In genomic region chr3:45872569-45872968, GRCh38 we compare ENCODE assay signal across 21 cellular contexts. TPM values are rescaled to one million over a fixed set of nuclear protein-coding genes. Genes with fewer than 3 reads are reported as not detected.
DNase-seq lines count a peak whose midpoint lies in the region; ATAC-seq, FAIRE-seq and TF ChIP-seq lines count a peak whose summit lies in the region.
"Had no signal": no experiment of that assay in that cellular context is flagged by ENCODE, and none has a peak within 500 bp of the region (broad histone marks: within the 10 kb centered on the region; RNA-seq: fewer than 3 reads in every experiment).

No MANE protein-coding gene starts in this region.

- no peak overlapping the region for H3K9ac ChIP-seq in H1 (replicated peaks in 1 of 4; ENCODE audit: extremely low read depth in 1 of 4, low read depth in 3 of 4, low read length in 3 of 4)
- H3K9ac ChIP-seq: BLaER1 had no signal

- no peaks in the 10 kb centered on the region for H3K9me3 Mint-ChIP-seq in type B pancreatic cell
- peaks cover 4 to 5% of the 10 kb centered on the region in 2 donors for H3K9me3 Mint-ChIP-seq in activated T-cell treated with anti-CD3 and anti-CD28 coated beads, Interleukin-2, amount 50 U/mL, for 72 hours
- H3K9me3 Mint-ChIP-seq: HFFc6 had no signal

- no peak overlapping the region for H2BK20ac ChIP-seq in H1 (ENCODE audit: low read length)

- H3K79me2 ChIP-seq in OCI-LY7 (ENCODE audit: insufficient read depth, low read depth, low read length) (no peaks in the 10 kb centered on the region), H1 (ENCODE audit: control insufficient read depth in 1 of 2, insufficient read depth in 2 of 2, low read length in 2 of 2) (no peaks in the 10 kb centered on the region)

- no peaks in the 10 kb centered on the region for H3K4me1 Mint-ChIP-seq in type B pancreatic cell (ENCODE audit: unreplicated experiment)
- H3K4me1 Mint-ChIP-seq in activated T-cell treated with anti-CD3 and anti-CD28 coated beads, Interleukin-2, amount 50 U/mL, for 72 hours (ENCODE audit: low read depth): peaks cover 32% of the 10 kb centered on the region

- no peak overlapping the region for H3K56ac ChIP-seq in H1 (replicated peaks; ENCODE audit: insufficient read length, low read depth, low read length)

- no peak overlapping the region for H4K8ac ChIP-seq in H1 (ENCODE audit: extremely low read depth, insufficient read depth, low read length)

- no peaks in the 10 kb centered on the region; the same call in 1 of the 2 replicates for H3K79me1 ChIP-seq in H1 (ENCODE audit: low read depth, low read length)

- peak; percentile 44 for DNase-seq in Jurkat, Clone E6-1 (ENCODE audit: low read depth, low spot score)
- no peak for DNase-seq in OCI-LY7 (ENCODE audit: low spot score)
- DNase-seq in H1 (ENCODE audit: low read depth in 1 of 2, low spot score in 2 of 2): no peak
- DNase-seq in type B pancreatic cell (ENCODE audit: extremely low spot score, unreplicated experiment): no peak
- DNase-seq in activated T-cell treated with anti-CD3 and anti-CD28 coated beads, Interleukin-2, amount 50 U/mL, for 72 hours: no peak
- no peak for DNase-seq in NCI-H1436 treated with DMSO at 0.1 percent for 48 hours (lab: John Stamatoyannopoulos, UW)
- no peak for DNase-seq in head of caudate nucleus
- no peak for DNase-seq in DMS 273 (lab: John Stamatoyannopoulos, UW; ENCODE audit: unreplicated experiment)
- DNase-seq: Caco-2; CD8-positive, alpha-beta memory T cell; DMS53; HCEC 1CT; HFFc6; IMR-90; KG1 had no signal

- H3K23ac ChIP-seq in H1 (ENCODE audit: insufficient read length): no peak overlapping the region

- POLR2A ChIA-PET in OCI-LY7 (lab: Charles Lee) (no interaction called here), H1 (lab: Charles Lee; ENCODE audit: partially characterized antibody) (interaction anchor here (0.7 kb wide), 1 partner anchor 374 kb away, joined by 3 read pairs; no protein-coding TSS in a partner anchor)

- intact Hi-C loops in OCI-LY7 (cut with micrococcal nuclease; ENCODE audit: unreplicated experiment): no loop called here
- intact Hi-C loops in head of caudate nucleus (cut with DNase I): no loop called here

- no peak overlapping the region for H2BK120ac ChIP-seq in H1 (replicated peaks; ENCODE audit: low read depth, low read length)

- no peak overlapping the region for H2BK12ac ChIP-seq in H1 (ENCODE audit: low read depth, low read length)

- 0 out of 2 replicates have a peak overlapping the region, but pooled peaks have one; percentile 20 for H2AFZ ChIP-seq in OCI-LY7 (ENCODE audit: low read length)
- H2AFZ ChIP-seq in H1 (ENCODE audit: low read length): 0 out of 2 replicates have a peak overlapping the region, but pooled peaks have one; percentile 60

- no peak overlapping the region for H3K14ac ChIP-seq in H1 (ENCODE audit: insufficient read length)

- no peak overlapping the region for H2AK5ac ChIP-seq in H1 (ENCODE audit: low read depth, low read length)

- H3K4me1 ChIP-seq in OCI-LY7 (ENCODE audit: insufficient read depth, low read length, poor library complexity, severe bottlenecking) (no peaks in the 10 kb centered on the region), H1 (replicated peaks in 1 of 4; ENCODE audit: control insufficient read depth in 3 of 4, insufficient read depth in 4 of 4, low read length in 3 of 4) (peaks cover 0 to 4% (median 2%) of the 10 kb centered on the region in 4 experiments; a peak in 2 of 7 replicates)
- H3K4me1 ChIP-seq: A549, BLaER1, Caco-2 had no signal

- no peaks in the 10 kb centered on the region for H3K9me2 ChIP-seq in OCI-LY7 (ENCODE audit: insufficient read depth, low read length)

- no peak overlapping the region for H3K4ac ChIP-seq in H1 (replicated peaks; ENCODE audit: insufficient read length, low read depth, low read length)

- no peak overlapping the region for H2BK5ac ChIP-seq in H1 (ENCODE audit: low read depth, low read length)

- no peaks in the 10 kb centered on the region for H3K23me2 ChIP-seq in H1 (ENCODE audit: low read depth, low read length)

- H3K4me3 Mint-ChIP-seq in type B pancreatic cell: no peak overlapping the region
- no peak overlapping the region for H3K4me3 Mint-ChIP-seq in activated T-cell treated with anti-CD3 and anti-CD28 coated beads, Interleukin-2, amount 50 U/mL, for 72 hours
- H3K4me3 Mint-ChIP-seq: HFFc6 had no signal

- WGBS in H1 (ENCODE audit: extremely low coverage in 1 of 2, insufficient coverage in 1 of 2, insufficient read length in 1 of 2, insufficient replicate concordance in 2 of 2, low coverage in 1 of 2, low lambda C conversion rate in 2 of 2, missing lambda C conversion rate in 1 of 2), 2 experiments: 81% methylated on average over 2 of the region's 2 CpGs; no CpG with 5 or more reads in 1 of the 2 experiments

- 0 out of 7 replicates have a peak, but pooled peaks cover 0 to 3% (median 0%) of the 10 kb centered on the region in 4 experiments for H3K27me3 ChIP-seq in H1 (replicated peaks in 1 of 4; ENCODE audit: control insufficient read depth in 3 of 4, extremely low read depth in 1 of 4, insufficient read depth in 3 of 4, low read length in 3 of 4)
- H3K27me3 ChIP-seq: BLaER1 had no signal

- TF ChIP-seq CTCF in OCI-LY7 (conservative IDR thresholded peaks at IDR 0.05; ENCODE audit: low read length): no peak
- no peak for TF ChIP-seq CTCF in H1 (IDR thresholded peaks at IDR 0.05; ENCODE audit: control extremely low read depth in 1 of 3, insufficient read depth in 1 of 3, low read depth in 1 of 3, low read length in 3 of 3)
- no peak for TF ChIP-seq CTCF in type B pancreatic cell (conservative IDR thresholded peaks at IDR 0.05)

- no peak overlapping the region for H2BK15ac ChIP-seq in H1 (ENCODE audit: low read length)

- H3K36me3 Mint-ChIP-seq in type B pancreatic cell: no peaks in the 10 kb centered on the region
- peaks cover 6% of the 10 kb centered on the region in 2 donors for H3K36me3 Mint-ChIP-seq in activated T-cell treated with anti-CD3 and anti-CD28 coated beads, Interleukin-2, amount 50 U/mL, for 72 hours (ENCODE audit: insufficient read depth in 2 of 2)

- H4K20me1 ChIP-seq in OCI-LY7 (ENCODE audit: insufficient read depth, low read length) (no peaks in the 10 kb centered on the region), H1 (replicated peaks in 1 of 2; ENCODE audit: control insufficient read depth in 1 of 2, insufficient read depth in 2 of 2, low read length in 2 of 2) (no peaks in the 10 kb centered on the region)
- H4K20me1 ChIP-seq: BLaER1 had no signal

- CTCF ChIA-PET in OCI-LY7 (lab: Charles Lee; ENCODE audit: unreplicated experiment) (no interaction called here), H1 (lab: Charles Lee; ENCODE audit: partially characterized antibody) (interaction anchor here (1.0 to 2.1 kb wide), 2 partner anchors 11 to 28 kb away, joined by 3 to 6 read pairs; no protein-coding TSS in a partner anchor)

- H4K91ac ChIP-seq in H1 (replicated peaks; ENCODE audit: insufficient read length, low read length): no peak overlapping the region

- H3K27ac Mint-ChIP-seq in type B pancreatic cell: peak overlapping the region; percentile 20
- no peak overlapping the region for H3K27ac Mint-ChIP-seq in activated T-cell treated with anti-CD3 and anti-CD28 coated beads, Interleukin-2, amount 50 U/mL, for 72 hours
- H3K27ac Mint-ChIP-seq: HFFc6 had no signal

- TF ChIP-seq POLR2A in H1 (IDR thresholded peaks at IDR 0.05; ENCODE audit: control extremely low read depth in 1 of 2, low read depth in 2 of 2, low read length in 2 of 2): no peak

- H3K27me3 Mint-ChIP-seq in type B pancreatic cell: peaks cover 10% of the 10 kb centered on the region
- peaks cover 84% of the 10 kb centered on the region for H3K27me3 Mint-ChIP-seq in activated T-cell treated with anti-CD3 and anti-CD28 coated beads, Interleukin-2, amount 50 U/mL, for 72 hours (ENCODE audit: low read depth)

- TF ChIP-seq EP300 in H1 (IDR thresholded peaks at IDR 0.05; ENCODE audit: borderline replicate concordance in 1 of 2, low read depth in 2 of 2, low read length in 2 of 2): no peak

- H3K27ac ChIP-seq in OCI-LY7 (ENCODE audit: low read depth, low read length, poor library complexity, severe bottlenecking) (no peak overlapping the region), H1 (ENCODE audit: low read depth, low read length) (no peak overlapping the region)
- H3K27ac ChIP-seq: A549, BLaER1 had no signal

- FAIRE-seq in H1 (lab: Jason Lieb, UNC): no peak
- FAIRE-seq: A549 had no signal

- BruUV-seq in OCI-LY7 (replicated peaks; lab: Mats Ljungman, UMichigan): no TSS peak

- ATAC-seq in activated T-cell treated with anti-CD3 and anti-CD28 coated beads, Interleukin-2, amount 50 U/mL, for 72 hours (replicated peaks in 1 of 2): no peak
- ATAC-seq: A549 had no signal

- H3K36me3 ChIP-seq in OCI-LY7 (ENCODE audit: insufficient read depth, low read length): no peaks in the 10 kb centered on the region
- H3K36me3 ChIP-seq in H1 (ENCODE audit: control insufficient read depth in 2 of 4, insufficient read depth in 4 of 4, low read length in 3 of 4): no peaks in the 10 kb centered on the region
- H3K36me3 ChIP-seq: BLaER1 had no signal

- H3K4me3 ChIP-seq in Jurkat, Clone E6-1 (ENCODE audit: low read length): no peak overlapping the region
- H3K4me3 ChIP-seq in OCI-LY7 (ENCODE audit: low read depth, low read length, poor library complexity, severe bottlenecking): no peak overlapping the region
- no peak overlapping the region for H3K4me3 ChIP-seq in H1 (ENCODE audit: extremely low read depth in 1 of 4, insufficient read depth in 2 of 4, low read depth in 3 of 4, low read length in 4 of 4)
- H3K4me3 ChIP-seq: A549, BLaER1 had no signal

- H4K5ac ChIP-seq in H1 (ENCODE audit: insufficient read length, low read depth, low read length): no peak overlapping the region

- H3K9me3 ChIP-seq in OCI-LY7 (ENCODE audit: low read length) (no peaks in the 10 kb centered on the region), H1 (ENCODE audit: insufficient read depth in 2 of 2, low read depth in 1 of 2, low read length in 1 of 2) (no peaks in the 10 kb centered on the region)
- H3K9me3 ChIP-seq: A549, BLaER1, Caco-2 had no signal

- H3K18ac ChIP-seq in H1 (ENCODE audit: extremely low read depth, low read length): no peak overlapping the region

- TF ChIP-seq RAD21 in H1 (IDR thresholded peaks at IDR 0.05 in 1 of 2, conservative IDR thresholded peaks at IDR 0.05 in 1 of 2; ENCODE audit: low read depth in 2 of 2, low read length in 2 of 2): no peak

- H3K4me2 ChIP-seq in OCI-LY7 (ENCODE audit: low read length) (no peak overlapping the region), H1 (ENCODE audit: insufficient read depth in 1 of 2, low read depth in 2 of 2, low read length in 2 of 2) (no peak overlapping the region)
- H3K4me2 ChIP-seq: A549, BLaER1 had no signal

RNA-seq across cellular contexts. Expression of gene CCR9, which starts 13.8 kb away (rescaled TPM):
- polyA plus RNA-seq in Jurkat, Clone E6-1 (2012; ENCODE audit: insufficient read depth, insufficient read length): 1.5 TPM
- not detected in 2 replicates for total RNA-seq in OCI-LY7 (2014; rRNA removed; shearing (Covaris generic))
- total RNA-seq in OCI-LY7 (2022): 0.32 TPM in 1 of 2 replicates, not detected in the other
- not detected in 2 replicates for total RNA-seq in H1 (2021; fragmentation: NEBNext Ultra II Directional; extraction: Animal tissue kit (Norgen Biotek cat#: 25700))
- polyA plus RNA-seq in H1 (2011; rRNA removed): not detected in 2 replicates
- not detected for polyA plus RNA-seq in H1 (2011; cell fraction: cytosol; rRNA removed)
- not detected for polyA plus RNA-seq in H1 (2011; cell fraction: nucleus; rRNA removed)
- polyA plus RNA-seq in H1 (2012, experiment 1 of 2): not detected in 4 replicates
- polyA plus RNA-seq in H1 (2012, experiment 2 of 2): not detected
- not detected for polyA plus RNA-seq in H1 (2013, experiment 1 of 2)
- not detected for polyA plus RNA-seq in H1 (2013, experiment 2 of 2)
- 0.25 and 0.29 TPM in 2 replicates for polyA minus RNA-seq in H1 (2011; rRNA and poly(A)+ RNA removed)
- not detected for polyA minus RNA-seq in H1 (2011; cell fraction: cytosol; rRNA and poly(A)+ RNA removed)
- not detected for polyA minus RNA-seq in H1 (2011; cell fraction: nucleus; rRNA and poly(A)+ RNA removed)
- not detected in 2 replicates for total RNA-seq in type B pancreatic cell (ENCODE audit: low replicate concordance)
- total RNA-seq in activated T-cell treated with anti-CD3 and anti-CD28 coated beads, Interleukin-2, amount 50 U/mL, for 72 hours: under 1 TPM in 1 of 2 donors, not detected in 1; 0.14 TPM
- total RNA-seq: Caco-2, Daoy, H4, HFFc6, HT-29, IMR-90 had no signal
- polyA plus RNA-seq: A549, AG04450, IMR-90 had no signal

RNA-seq across cellular contexts. Expression of gene LZTFL1, which starts 30.6 kb away (rescaled TPM):
- 59.6 TPM for polyA plus RNA-seq in Jurkat, Clone E6-1 (2012; ENCODE audit: insufficient read depth, insufficient read length)
- 3.2 and 4.5 TPM in 2 replicates for total RNA-seq in OCI-LY7 (2014; rRNA removed; shearing (Covaris generic))
- total RNA-seq in OCI-LY7 (2022): 8.7 and 9.7 TPM in 2 replicates
- total RNA-seq in H1 (2021; fragmentation: NEBNext Ultra II Directional; extraction: Animal tissue kit (Norgen Biotek cat#: 25700)): 11.5 and 11.8 TPM in 2 replicates
- 8.3 and 8.7 TPM in 2 replicates for polyA plus RNA-seq in H1 (2011; rRNA removed)
- 12.9 TPM for polyA plus RNA-seq in H1 (2011; cell fraction: cytosol; rRNA removed)
- 7.4 TPM for polyA plus RNA-seq in H1 (2011; cell fraction: nucleus; rRNA removed)
- polyA plus RNA-seq in H1 (2012, experiment 1 of 2): 6.1 to 9.3 TPM (median 7.6 TPM) in 4 replicates
- polyA plus RNA-seq in H1 (2012, experiment 2 of 2): 0.97 TPM
- polyA plus RNA-seq in H1 (2013, experiment 1 of 2): 11.9 TPM
- 12.4 TPM for polyA plus RNA-seq in H1 (2013, experiment 2 of 2)
- 11.7 and 15.8 TPM in 2 replicates for polyA minus RNA-seq in H1 (2011; rRNA and poly(A)+ RNA removed)
- 10.2 TPM for polyA minus RNA-seq in H1 (2011; cell fraction: cytosol; rRNA and poly(A)+ RNA removed)
- 16.7 TPM for polyA minus RNA-seq in H1 (2011; cell fraction: nucleus; rRNA and poly(A)+ RNA removed)
- 26.6 and 36.0 TPM in 2 replicates for total RNA-seq in type B pancreatic cell (ENCODE audit: low replicate concordance)
- 1 to 10 TPM; 4.9 to 8.8 TPM for total RNA-seq in activated T-cell treated with anti-CD3 and anti-CD28 coated beads, Interleukin-2, amount 50 U/mL, for 72 hours
